Comparison of ENCODE assay signal across 1 cellular context in the genomic region with DNA sequence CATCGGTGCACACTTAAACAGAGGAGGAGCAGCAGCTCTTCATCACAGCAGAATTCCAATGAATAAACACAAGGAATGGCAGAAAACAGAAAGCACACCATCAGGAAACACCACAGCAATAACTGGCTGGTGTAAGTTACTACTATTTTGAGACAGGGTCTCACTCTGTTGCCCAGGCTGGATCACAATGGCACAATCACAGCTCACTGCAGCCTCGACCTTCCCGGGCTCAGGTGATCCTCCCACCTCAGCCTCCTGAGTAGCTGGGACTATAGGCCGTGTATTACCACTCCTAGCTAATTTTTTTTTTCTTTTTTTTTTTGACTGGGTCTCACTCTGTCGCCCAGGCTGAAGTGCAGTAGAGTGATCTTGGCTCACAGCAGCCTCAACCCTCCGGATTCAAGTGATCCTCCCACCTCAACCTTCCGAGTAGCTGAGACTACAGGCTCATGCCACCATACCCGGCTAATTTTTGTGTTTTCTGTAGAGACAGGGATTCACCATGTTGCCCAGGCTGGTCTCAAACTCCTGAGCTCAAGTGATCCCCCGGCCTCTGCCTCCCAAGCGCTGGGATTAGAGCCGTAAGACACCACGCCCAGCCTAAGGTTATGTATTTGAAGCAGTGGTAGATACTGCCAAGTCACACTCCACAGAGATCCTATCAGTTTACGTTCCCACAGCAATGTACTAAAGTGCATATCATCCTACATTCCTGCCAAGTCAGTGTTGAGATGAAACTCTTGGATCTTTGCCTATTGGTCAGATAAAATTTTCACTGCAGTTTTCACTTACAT.
TF ChIP-seq lines count a peak whose summit lies in the region.

No MANE protein-coding gene starts in this region.

TF ChIP-seq in K562, 482 proteins besides CTCF, POLR2A, EP300 and RAD21 (continued from another document and continues in another):
- TF ChIP-seq, protein P1, sequence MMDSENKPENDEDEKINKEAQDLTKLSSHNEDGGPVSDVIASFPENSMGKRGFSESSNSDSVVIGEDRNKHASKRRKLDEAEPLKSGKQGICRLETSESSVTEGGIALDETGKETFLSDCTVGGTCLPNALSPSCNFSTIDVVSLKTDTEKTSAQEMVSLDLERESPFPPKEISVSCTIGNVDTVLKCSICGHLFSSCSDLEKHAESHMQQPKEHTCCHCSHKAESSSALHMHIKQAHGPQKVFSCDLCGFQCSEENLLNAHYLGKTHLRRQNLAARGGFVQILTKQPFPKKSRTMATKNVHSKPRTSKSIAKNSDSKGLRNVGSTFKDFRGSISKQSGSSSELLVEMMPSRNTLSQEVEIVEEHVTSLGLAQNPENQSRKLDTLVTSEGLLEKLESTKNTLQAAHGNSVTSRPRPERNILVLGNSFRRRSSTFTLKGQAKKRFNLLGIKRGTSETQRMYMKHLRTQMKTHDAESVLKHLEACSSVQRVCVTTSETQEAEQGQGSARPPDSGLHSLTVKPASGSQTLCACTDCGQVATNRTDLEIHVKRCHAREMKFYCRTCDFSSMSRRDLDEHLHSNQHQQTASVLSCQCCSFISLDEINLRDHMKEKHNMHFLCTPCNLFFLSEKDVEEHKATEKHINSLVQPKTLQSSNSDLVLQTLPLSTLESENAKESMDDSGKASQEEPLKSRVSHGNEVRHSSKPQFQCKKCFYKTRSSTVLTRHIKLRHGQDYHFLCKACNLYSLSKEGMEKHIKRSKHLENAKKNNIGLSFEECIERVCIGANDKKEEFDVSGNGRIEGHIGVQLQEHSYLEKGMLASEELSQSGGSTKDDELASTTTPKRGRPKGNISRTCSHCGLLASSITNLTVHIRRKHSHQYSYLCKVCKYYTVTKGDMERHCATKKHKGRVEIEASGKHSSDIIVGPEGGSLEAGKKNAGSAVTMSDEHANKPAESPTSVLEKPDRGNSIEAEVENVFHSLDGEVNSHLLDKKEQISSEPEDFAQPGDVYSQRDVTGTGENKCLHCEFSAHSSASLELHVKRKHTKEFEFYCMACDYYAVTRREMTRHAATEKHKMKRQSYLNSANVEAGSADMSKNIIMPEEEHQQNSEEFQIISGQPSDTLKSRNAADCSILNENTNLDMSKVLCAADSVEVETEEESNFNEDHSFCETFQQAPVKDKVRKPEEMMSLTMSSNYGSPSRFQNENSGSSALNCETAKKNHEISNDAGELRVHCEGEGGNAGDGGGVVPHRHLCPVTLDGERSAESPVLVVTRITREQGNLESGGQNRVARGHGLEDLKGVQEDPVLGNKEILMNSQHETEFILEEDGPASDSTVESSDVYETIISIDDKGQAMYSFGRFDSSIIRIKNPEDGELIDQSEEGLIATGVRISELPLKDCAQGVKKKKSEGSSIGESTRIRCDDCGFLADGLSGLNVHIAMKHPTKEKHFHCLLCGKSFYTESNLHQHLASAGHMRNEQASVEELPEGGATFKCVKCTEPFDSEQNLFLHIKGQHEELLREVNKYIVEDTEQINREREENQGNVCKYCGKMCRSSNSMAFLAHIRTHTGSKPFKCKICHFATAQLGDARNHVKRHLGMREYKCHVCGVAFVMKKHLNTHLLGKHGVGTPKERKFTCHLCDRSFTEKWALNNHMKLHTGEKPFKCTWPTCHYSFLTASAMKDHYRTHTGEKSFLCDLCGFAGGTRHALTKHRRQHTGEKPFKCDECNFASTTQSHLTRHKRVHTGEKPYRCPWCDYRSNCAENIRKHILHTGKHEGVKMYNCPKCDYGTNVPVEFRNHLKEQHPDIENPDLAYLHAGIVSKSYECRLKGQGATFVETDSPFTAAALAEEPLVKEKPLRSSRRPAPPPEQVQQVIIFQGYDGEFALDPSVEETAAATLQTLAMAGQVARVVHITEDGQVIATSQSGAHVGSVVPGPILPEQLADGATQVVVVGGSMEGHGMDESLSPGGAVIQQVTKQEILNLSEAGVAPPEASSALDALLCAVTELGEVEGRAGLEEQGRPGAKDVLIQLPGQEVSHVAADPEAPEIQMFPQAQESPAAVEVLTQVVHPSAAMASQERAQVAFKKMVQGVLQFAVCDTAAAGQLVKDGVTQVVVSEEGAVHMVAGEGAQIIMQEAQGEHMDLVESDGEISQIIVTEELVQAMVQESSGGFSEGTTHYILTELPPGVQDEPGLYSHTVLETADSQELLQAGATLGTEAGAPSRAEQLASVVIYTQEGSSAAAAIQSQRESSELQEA (IDR thresholded peaks at IDR 0.05; ENCODE audit: low read depth), result no peak
- no peak for TF ChIP-seq NR3C1 (CRISPR knock-in tag; IDR thresholded peaks at IDR 0.05)
- TF ChIP-seq ZNF584 (CRISPR knock-in tag; IDR thresholded peaks at IDR 0.05; ENCODE audit: low read depth), result no peak
- TF ChIP-seq ZNF507 (tag; conservative IDR thresholded peaks at IDR 0.05), result no peak
- no peak for TF ChIP-seq ZNF561 (CRISPR knock-in tag; conservative IDR thresholded peaks at IDR 0.05)
- TF ChIP-seq, protein P2, sequence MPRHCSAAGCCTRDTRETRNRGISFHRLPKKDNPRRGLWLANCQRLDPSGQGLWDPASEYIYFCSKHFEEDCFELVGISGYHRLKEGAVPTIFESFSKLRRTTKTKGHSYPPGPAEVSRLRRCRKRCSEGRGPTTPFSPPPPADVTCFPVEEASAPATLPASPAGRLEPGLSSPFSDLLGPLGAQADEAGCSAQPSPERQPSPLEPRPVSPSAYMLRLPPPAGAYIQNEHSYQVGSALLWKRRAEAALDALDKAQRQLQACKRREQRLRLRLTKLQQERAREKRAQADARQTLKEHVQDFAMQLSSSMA (CRISPR knock-in tag; IDR thresholded peaks at IDR 0.05), result no peak
- TF ChIP-seq TAL1 (IDR thresholded peaks at IDR 0.05), result no peak
- TF ChIP-seq, protein P3, sequence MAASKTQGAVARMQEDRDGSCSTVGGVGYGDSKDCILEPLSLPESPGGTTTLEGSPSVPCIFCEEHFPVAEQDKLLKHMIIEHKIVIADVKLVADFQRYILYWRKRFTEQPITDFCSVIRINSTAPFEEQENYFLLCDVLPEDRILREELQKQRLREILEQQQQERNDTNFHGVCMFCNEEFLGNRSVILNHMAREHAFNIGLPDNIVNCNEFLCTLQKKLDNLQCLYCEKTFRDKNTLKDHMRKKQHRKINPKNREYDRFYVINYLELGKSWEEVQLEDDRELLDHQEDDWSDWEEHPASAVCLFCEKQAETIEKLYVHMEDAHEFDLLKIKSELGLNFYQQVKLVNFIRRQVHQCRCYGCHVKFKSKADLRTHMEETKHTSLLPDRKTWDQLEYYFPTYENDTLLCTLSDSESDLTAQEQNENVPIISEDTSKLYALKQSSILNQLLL (CRISPR knock-in tag; IDR thresholded peaks at IDR 0.05; ENCODE audit: borderline replicate concordance), result no peak
- TF ChIP-seq, protein P4, sequence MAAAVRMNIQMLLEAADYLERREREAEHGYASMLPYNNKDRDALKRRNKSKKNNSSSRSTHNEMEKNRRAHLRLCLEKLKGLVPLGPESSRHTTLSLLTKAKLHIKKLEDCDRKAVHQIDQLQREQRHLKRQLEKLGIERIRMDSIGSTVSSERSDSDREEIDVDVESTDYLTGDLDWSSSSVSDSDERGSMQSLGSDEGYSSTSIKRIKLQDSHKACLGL (CRISPR knock-in tag; IDR thresholded peaks at IDR 0.05; ENCODE audit: borderline replicate concordance, poor library complexity, severe bottlenecking), result no peak
- TF ChIP-seq, protein P5, sequence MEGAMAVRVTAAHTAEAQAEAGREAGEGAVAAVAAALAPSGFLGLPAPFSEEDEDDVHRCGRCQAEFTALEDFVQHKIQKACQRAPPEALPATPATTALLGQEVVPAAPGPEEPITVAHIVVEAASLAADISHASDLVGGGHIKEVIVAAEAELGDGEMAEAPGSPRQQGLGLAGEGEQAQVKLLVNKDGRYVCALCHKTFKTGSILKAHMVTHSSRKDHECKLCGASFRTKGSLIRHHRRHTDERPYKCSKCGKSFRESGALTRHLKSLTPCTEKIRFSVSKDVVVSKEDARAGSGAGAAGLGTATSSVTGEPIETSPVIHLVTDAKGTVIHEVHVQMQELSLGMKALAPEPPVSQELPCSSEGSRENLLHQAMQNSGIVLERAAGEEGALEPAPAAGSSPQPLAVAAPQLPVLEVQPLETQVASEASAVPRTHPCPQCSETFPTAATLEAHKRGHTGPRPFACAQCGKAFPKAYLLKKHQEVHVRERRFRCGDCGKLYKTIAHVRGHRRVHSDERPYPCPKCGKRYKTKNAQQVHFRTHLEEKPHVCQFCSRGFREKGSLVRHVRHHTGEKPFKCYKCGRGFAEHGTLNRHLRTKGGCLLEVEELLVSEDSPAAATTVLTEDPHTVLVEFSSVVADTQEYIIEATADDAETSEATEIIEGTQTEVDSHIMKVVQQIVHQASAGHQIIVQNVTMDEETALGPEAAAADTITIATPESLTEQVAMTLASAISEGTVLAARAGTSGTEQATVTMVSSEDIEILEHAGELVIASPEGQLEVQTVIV (CRISPR knock-in tag; IDR thresholded peaks at IDR 0.05; ENCODE audit: borderline replicate concordance), result no peak
- peak; percentile 86 for TF ChIP-seq BHLHE40 (IDR thresholded peaks at IDR 0.05; ENCODE audit: low read length)
- TF ChIP-seq TAF1 (IDR thresholded peaks at IDR 0.05; ENCODE audit: control insufficient read depth, extremely low read depth, insufficient read depth, low read length, severe bottlenecking), result no peak
- TF ChIP-seq, protein P6, sequence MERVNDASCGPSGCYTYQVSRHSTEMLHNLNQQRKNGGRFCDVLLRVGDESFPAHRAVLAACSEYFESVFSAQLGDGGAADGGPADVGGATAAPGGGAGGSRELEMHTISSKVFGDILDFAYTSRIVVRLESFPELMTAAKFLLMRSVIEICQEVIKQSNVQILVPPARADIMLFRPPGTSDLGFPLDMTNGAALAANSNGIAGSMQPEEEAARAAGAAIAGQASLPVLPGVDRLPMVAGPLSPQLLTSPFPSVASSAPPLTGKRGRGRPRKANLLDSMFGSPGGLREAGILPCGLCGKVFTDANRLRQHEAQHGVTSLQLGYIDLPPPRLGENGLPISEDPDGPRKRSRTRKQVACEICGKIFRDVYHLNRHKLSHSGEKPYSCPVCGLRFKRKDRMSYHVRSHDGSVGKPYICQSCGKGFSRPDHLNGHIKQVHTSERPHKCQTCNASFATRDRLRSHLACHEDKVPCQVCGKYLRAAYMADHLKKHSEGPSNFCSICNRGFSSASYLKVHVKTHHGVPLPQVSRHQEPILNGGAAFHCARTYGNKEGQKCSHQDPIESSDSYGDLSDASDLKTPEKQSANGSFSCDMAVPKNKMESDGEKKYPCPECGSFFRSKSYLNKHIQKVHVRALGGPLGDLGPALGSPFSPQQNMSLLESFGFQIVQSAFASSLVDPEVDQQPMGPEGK (CRISPR knock-in tag; IDR thresholded peaks at IDR 0.05; ENCODE audit: borderline replicate concordance), result no peak
- TF ChIP-seq TCF7 (IDR thresholded peaks at IDR 0.05; ENCODE audit: borderline replicate concordance), result no peak
- TF ChIP-seq IRF2 (CRISPR knock-in tag; IDR thresholded peaks at IDR 0.05), result no peak
- TF ChIP-seq, protein P7, sequence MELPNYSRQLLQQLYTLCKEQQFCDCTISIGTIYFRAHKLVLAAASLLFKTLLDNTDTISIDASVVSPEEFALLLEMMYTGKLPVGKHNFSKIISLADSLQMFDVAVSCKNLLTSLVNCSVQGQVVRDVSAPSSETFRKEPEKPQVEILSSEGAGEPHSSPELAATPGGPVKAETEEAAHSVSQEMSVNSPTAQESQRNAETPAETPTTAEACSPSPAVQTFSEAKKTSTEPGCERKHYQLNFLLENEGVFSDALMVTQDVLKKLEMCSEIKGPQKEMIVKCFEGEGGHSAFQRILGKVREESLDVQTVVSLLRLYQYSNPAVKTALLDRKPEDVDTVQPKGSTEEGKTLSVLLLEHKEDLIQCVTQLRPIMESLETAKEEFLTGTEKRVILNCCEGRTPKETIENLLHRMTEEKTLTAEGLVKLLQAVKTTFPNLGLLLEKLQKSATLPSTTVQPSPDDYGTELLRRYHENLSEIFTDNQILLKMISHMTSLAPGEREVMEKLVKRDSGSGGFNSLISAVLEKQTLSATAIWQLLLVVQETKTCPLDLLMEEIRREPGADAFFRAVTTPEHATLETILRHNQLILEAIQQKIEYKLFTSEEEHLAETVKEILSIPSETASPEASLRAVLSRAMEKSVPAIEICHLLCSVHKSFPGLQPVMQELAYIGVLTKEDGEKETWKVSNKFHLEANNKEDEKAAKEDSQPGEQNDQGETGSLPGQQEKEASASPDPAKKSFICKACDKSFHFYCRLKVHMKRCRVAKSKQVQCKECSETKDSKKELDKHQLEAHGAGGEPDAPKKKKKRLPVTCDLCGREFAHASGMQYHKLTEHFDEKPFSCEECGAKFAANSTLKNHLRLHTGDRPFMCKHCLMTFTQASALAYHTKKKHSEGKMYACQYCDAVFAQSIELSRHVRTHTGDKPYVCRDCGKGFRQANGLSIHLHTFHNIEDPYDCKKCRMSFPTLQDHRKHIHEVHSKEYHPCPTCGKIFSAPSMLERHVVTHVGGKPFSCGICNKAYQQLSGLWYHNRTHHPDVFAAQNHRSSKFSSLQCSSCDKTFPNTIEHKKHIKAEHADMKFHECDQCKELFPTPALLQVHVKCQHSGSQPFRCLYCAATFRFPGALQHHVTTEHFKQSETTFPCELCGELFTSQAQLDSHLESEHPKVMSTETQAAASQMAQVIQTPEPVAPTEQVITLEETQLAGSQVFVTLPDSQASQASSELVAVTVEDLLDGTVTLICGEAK (IDR thresholded peaks at IDR 0.05), result no peak
- TF ChIP-seq, protein P7 (CRISPR knock-in tag; IDR thresholded peaks at IDR 0.05), result no peak
- no peak for TF ChIP-seq ZNF23 (CRISPR knock-in tag; IDR thresholded peaks at IDR 0.05)
- TF ChIP-seq CTBP1 (IDR thresholded peaks at IDR 0.05; ENCODE audit: borderline replicate concordance), result peak; percentile 54; the same call in 1 of the 2 replicates
